ENCODE assay signal across 27 cellular contexts in genomic region chr1:177877086-177877485, GRCh38.
"Had no signal": no experiment of that assay in that cellular context is flagged by ENCODE, and none has a peak within 500 bp of the region (broad histone marks: within the 10 kb centered on the region; RNA-seq: fewer than 3 reads in every experiment).

No MANE protein-coding gene starts in this region.

- H3K4me3 Mint-ChIP-seq: T-cell had no signal

- ATAC-seq: T-cell had no signal

- H3K36me3 Mint-ChIP-seq: T-cell had no signal

- H3K27me3 ChIP-seq: MG63, SJSA1 had no signal

- H3K4me3 ChIP-seq: MG63, SJSA1, SK-N-MC had no signal

- DNase-seq: Karpas-422, KG1, MG63, NCI-H1092, NCI-H1105 treated with DMSO at 0.1 percent for 48 hours, NCI-H1417 treated with DMSO at 0.1 percent for 48 hours, NCI-H146, NCI-H1694 treated with DMSO at 0.1 percent for 48 hours, NCI-H1930, NCI-H2081 treated with DMSO at 0.1 percent for 48 hours, NCI-H2171, NCI-H226, NCI-H446, NCI-H510A, NCI-H524 treated with DMSO at 0.1 percent for 48 hours, NCI-H69, NCI-H774, Right ventricle myocardium superior, RPMI8226, SIG-M5, SW 1271, T-cell had no signal

- H3K9me3 ChIP-seq: MG63, SJSA1 had no signal

- H3K27ac ChIP-seq: HL-60, SJSA1, SK-N-MC had no signal

- H3K27ac Mint-ChIP-seq: T-cell had no signal

- FAIRE-seq: HTR-8/SVneo, RCC 7860 had no signal

- H3K4me1 Mint-ChIP-seq: T-cell had no signal

- H3K36me3 ChIP-seq: MG63, SJSA1 had no signal
